8 cellular contexts compared by ENCODE assay signal in genomic region chr1:150613061-150613920, GRCh38. TPM values are rescaled to one million over a fixed set of nuclear protein-coding genes. Genes with fewer than 3 reads are reported as not detected.
DNase-seq lines count a peak whose midpoint lies in the region; ATAC-seq and TF ChIP-seq lines count a peak whose summit lies in the region.

No MANE protein-coding gene starts in this region.

- CTCF ChIA-PET in PC-9 (lab: Charles Lee) = interaction anchor here (0.6 kb wide), 1 partner anchor 10 kb away, joined by 3 read pairs; no protein-coding TSS in a partner anchor

- BruUV-seq in PC-9 (replicated peaks; lab: Mats Ljungman, UMichigan) = no TSS peak

- H3K9me2 ChIP-seq in PC-9 (ENCODE audit: insufficient read depth) = no peaks in the 10 kb centered on the region

- peaks cover 21 to 45% of the 10 kb centered on the region in 2 donors for H3K36me3 Mint-ChIP-seq in activated naive CD4-positive, alpha-beta T cell treated with anti-CD3 and anti-CD28 coated beads, Interleukin-2, amount 50 U/mL, for 72 hours

- ATAC-seq in HG03045 (IDR thresholded peaks at IDR 0.05; ENCODE audit: unreplicated experiment) (peak; percentile 37), heart right ventricle (peak; percentile 59 to 85 (median 75)), GM18502 (IDR thresholded peaks at IDR 0.05; ENCODE audit: poor library complexity, unreplicated experiment) (no peak)
- ATAC-seq in activated naive CD4-positive, alpha-beta T cell treated with anti-CD3 and anti-CD28 coated beads, Interleukin-2, amount 50 U/mL, for 72 hours = peak; percentile 71 to 74

- no peak for TF ChIP-seq CTCF in PC-9 (conservative IDR thresholded peaks at IDR 0.05)
- no peak for TF ChIP-seq CTCF in heart right ventricle (IDR thresholded peaks at IDR 0.05)

- H3K36me3 ChIP-seq in PC-9 (ENCODE audit: low read depth) (peaks cover 16% of the 10 kb centered on the region; the same call in 1 of the 2 replicates), heart right ventricle (peaks cover 0 to 40% (median 17%) of the 10 kb centered on the region in 9 donors)

- DNase-seq in GM04503 (ENCODE audit: low read depth) (peak; percentile 61), PC-9 (peak in 1 of 2 experiments; percentile 86), heart right ventricle (peak in 1 of 2 donors; percentile 71), smooth muscle cell of the brain vasculature (ENCODE audit: low read depth, low spot score) (peak; percentile 37), HuH-7 (ENCODE audit: low spot score) (no peak)
- DNase-seq in activated naive CD4-positive, alpha-beta T cell treated with anti-CD3 and anti-CD28 coated beads, Interleukin-2, amount 50 U/mL, for 72 hours (ENCODE audit: low spot score in 2 of 2) = peak in 1 of 2 donors; percentile 48

- intact Hi-C loops in PC-9 (cut with micrococcal nuclease; ENCODE audit: unreplicated experiment) = loop anchor here (5.0 kb wide), 1 partner anchor 51 kb away; no protein-coding TSS in a partner anchor
- intact Hi-C loops in heart right ventricle (cut with DNase I) = loop anchor here in 2 of 10 donors (2.0 to 5.0 kb wide), 3 partner anchors 34 to 52 kb away; partner anchors contain the start of gene MCL1 (in 2 of the 2)

- H3K4me3 ChIP-seq in PC-9 (no peak overlapping the region), heart right ventricle (peak overlapping the region in 4 of 10 donors; percentile 3 to 34 (median 18))

- peak overlapping the region; percentile 97 to 98 for H3K27ac Mint-ChIP-seq in activated naive CD4-positive, alpha-beta T cell treated with anti-CD3 and anti-CD28 coated beads, Interleukin-2, amount 50 U/mL, for 72 hours

- H3K4me2 ChIP-seq in PC-9 = peak overlapping the region; percentile 67

- peaks cover 45% of the 10 kb centered on the region for H3K79me2 ChIP-seq in PC-9 (ENCODE audit: low read depth)

- no peaks in the 10 kb centered on the region for H3K9me3 ChIP-seq in PC-9 (ENCODE audit: insufficient read depth, low read depth)
- no peaks in the 10 kb centered on the region for H3K9me3 ChIP-seq in heart right ventricle

- H3F3A ChIP-seq in PC-9 (ENCODE audit: insufficient read depth, low read depth) = peaks cover 72% of the 10 kb centered on the region

- POLR2A ChIA-PET in PC-9 (lab: Charles Lee; ENCODE audit: unreplicated experiment) = interaction anchor here (0.7 kb wide), 1 partner anchor 253 kb away, joined by 3 read pairs; no protein-coding TSS in a partner anchor

- WGBS in heart right ventricle, 2 donors = 48 to 58% methylated on average over 12 of the region's 12 CpGs

- H3K27ac ChIP-seq in PC-9 = peak overlapping the region; percentile 97
- H3K27ac ChIP-seq in heart right ventricle = peak overlapping the region; percentile 68 to 96 (median 84)

- H3K4me1 ChIP-seq in PC-9 (replicated peaks; ENCODE audit: insufficient read depth) (peaks cover 52% of the 10 kb centered on the region), heart right ventricle (peaks cover 9 to 80% (median 53%) of the 10 kb centered on the region in 9 donors)

- no peaks in the 10 kb centered on the region for H4K20me1 ChIP-seq in PC-9 (ENCODE audit: insufficient read depth)

- no peaks in the 10 kb centered on the region for H3K9me3 Mint-ChIP-seq in activated naive CD4-positive, alpha-beta T cell treated with anti-CD3 and anti-CD28 coated beads, Interleukin-2, amount 50 U/mL, for 72 hours

- H2AFZ ChIP-seq in PC-9 = no peak overlapping the region

- no peaks in the 10 kb centered on the region for H3K27me3 ChIP-seq in PC-9 (ENCODE audit: insufficient read depth, low read depth)
- H3K27me3 ChIP-seq in heart right ventricle = no peaks in the 10 kb centered on the region

RNA-seq across cellular contexts. Expression of gene ENSA, which starts 16.1 kb away (rescaled TPM):
- 229 and 263 TPM in 2 replicates for total RNA-seq in PC-9 (2021)
- 100 to 1,000 TPM; 133 to 183 TPM for total RNA-seq in activated naive CD4-positive, alpha-beta T cell treated with anti-CD3 and anti-CD28 coated beads, Interleukin-2, amount 50 U/mL, for 72 hours
- total RNA-seq in heart right ventricle = 100 to 1,000 TPM; 115 to 148 (median 132) TPM
- polyA plus RNA-seq in heart right ventricle = 10 to 100 TPM; 66.7 to 92.6 TPM

RNA-seq across cellular contexts. Expression of gene MCL1, which starts 33.9 kb away (rescaled TPM):
- total RNA-seq in PC-9 (2021) (145 and 178 TPM in 2 replicates), heart right ventricle (100 to 1,000 TPM in 8 of 10 donors, 10 to 100 TPM in 2; 76.4 to 155 (median 122) TPM)
- 100 to 1,000 TPM; 277 to 307 TPM for total RNA-seq in activated naive CD4-positive, alpha-beta T cell treated with anti-CD3 and anti-CD28 coated beads, Interleukin-2, amount 50 U/mL, for 72 hours
- polyA plus RNA-seq in heart right ventricle = 10 to 100 TPM; 54.3 to 77.7 TPM
